Comparison of ENCODE assay signal across 10 cellular contexts in the genomic region with DNA sequence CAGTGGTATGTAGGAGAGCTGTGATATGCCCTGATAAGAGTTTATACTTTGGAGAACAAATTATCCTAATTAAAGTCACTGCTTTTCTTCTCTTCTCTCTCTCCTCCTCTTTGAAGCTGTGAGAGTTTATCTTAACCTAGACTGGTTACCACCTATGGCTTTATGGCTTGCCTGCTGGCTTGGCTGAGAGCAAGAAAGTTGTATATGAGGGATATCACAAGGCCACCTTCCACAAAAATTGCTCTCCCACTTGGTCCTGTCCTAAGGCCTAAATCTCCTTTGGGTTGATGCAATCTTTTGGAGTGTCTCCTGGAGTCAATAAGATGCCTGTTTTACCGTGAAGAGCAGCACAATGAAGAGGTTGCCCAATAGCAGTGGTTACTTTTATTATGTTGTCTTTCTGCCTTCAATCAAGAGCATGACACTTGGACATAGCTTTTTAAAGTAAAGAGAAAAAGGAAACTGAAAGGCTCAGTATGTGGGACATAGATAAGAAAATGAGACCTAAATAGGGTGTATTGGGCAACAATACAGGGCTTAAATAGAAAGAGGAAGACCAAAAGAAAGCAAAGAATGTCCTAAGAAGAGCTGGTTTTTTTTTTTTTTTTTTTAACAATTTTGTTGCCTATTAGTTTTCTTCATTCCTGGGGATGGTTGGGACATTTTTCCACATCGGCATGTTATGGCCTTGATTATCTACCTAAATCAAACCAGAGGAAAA. TPM values are rescaled to one million over a fixed set of nuclear protein-coding genes. Genes with fewer than 3 reads are reported as not detected.
DNase-seq lines count a peak whose midpoint lies in the region; ATAC-seq and TF ChIP-seq lines count a peak whose summit lies in the region.
"Had no signal": no experiment of that assay in that cellular context is flagged by ENCODE, and none has a peak within 500 bp of the region (broad histone marks: within the 10 kb centered on the region; RNA-seq: fewer than 3 reads in every experiment).

No MANE protein-coding gene starts in this region.

- peaks cover 32% of the 10 kb centered on the region for H3K4me1 Mint-ChIP-seq in endodermal cell
- H3K4me1 Mint-ChIP-seq in CD8-positive, alpha-beta T cell (ENCODE audit: low read depth) = no peaks in the 10 kb centered on the region

- H3K36me3 ChIP-seq in endodermal cell (ENCODE audit: control insufficient read depth, insufficient read depth, low read length) (no peaks in the 10 kb centered on the region), smooth muscle cell (ENCODE audit: low read depth) (no peaks in the 10 kb centered on the region)
- no peaks in the 10 kb centered on the region for H3K36me3 ChIP-seq in CD8-positive, alpha-beta T cell (ENCODE audit: insufficient read depth, low read length)

- H3K4me2 ChIP-seq in smooth muscle cell = peak overlapping the region; percentile 94

- H3K4me1 ChIP-seq in endodermal cell (ENCODE audit: control insufficient read depth, insufficient read depth, low read length) (peaks cover 4% of the 10 kb centered on the region), smooth muscle cell (ENCODE audit: low read depth) (peaks cover 40% of the 10 kb centered on the region)
- H3K4me1 ChIP-seq in CD8-positive, alpha-beta T cell (ENCODE audit: insufficient read depth, low read length) = no peaks in the 10 kb centered on the region
- H3K4me1 ChIP-seq: psoas muscle had no signal

- H3K27ac ChIP-seq in endodermal cell (ENCODE audit: low read depth, low read length) (peak overlapping the region; percentile 56), smooth muscle cell (ENCODE audit: low read depth) (peak overlapping the region; percentile 80)
- no peak overlapping the region for H3K27ac ChIP-seq in CD8-positive, alpha-beta T cell (ENCODE audit: low read depth, low read length)
- H3K27ac ChIP-seq: psoas muscle had no signal

- H2AFZ ChIP-seq in smooth muscle cell (ENCODE audit: low read depth) = no peak overlapping the region

- CTCF ChIA-PET in CD8-positive, alpha-beta T cell (lab: Charles Lee) = no interaction called here

- no peak for TF ChIP-seq CTCF in endodermal cell (conservative IDR thresholded peaks at IDR 0.05)
- TF ChIP-seq CTCF in smooth muscle cell (IDR thresholded peaks at IDR 0.05; ENCODE audit: borderline replicate concordance, insufficient read depth, poor library complexity, severe bottlenecking) = no peak
- no peak for TF ChIP-seq CTCF in CD8-positive, alpha-beta T cell (IDR thresholded peaks at IDR 0.05)

- H3K27me3 ChIP-seq in endodermal cell (ENCODE audit: control insufficient read depth, insufficient read depth, low read length, poor library complexity, severe bottlenecking) (no peaks in the 10 kb centered on the region), smooth muscle cell (ENCODE audit: low read depth) (no peaks in the 10 kb centered on the region)
- H3K27me3 ChIP-seq in CD8-positive, alpha-beta T cell (ENCODE audit: insufficient read depth, low read length) = no peaks in the 10 kb centered on the region

- no peaks in the 10 kb centered on the region for H4K20me1 ChIP-seq in smooth muscle cell (ENCODE audit: low read depth)

- H3K4me3 Mint-ChIP-seq in endodermal cell = no peak overlapping the region
- H3K4me3 Mint-ChIP-seq in CD8-positive, alpha-beta T cell = no peak overlapping the region

- intact Hi-C loops in CD8-positive, alpha-beta T cell (cut with DNase I, micrococcal nuclease) = no loop called here

- peaks cover 95% of the 10 kb centered on the region for H3K79me2 ChIP-seq in smooth muscle cell (ENCODE audit: low read depth)

- peak; percentile 93 for ATAC-seq in GM19351 (IDR thresholded peaks at IDR 0.05; ENCODE audit: unreplicated experiment)
- ATAC-seq in HG03439 (IDR thresholded peaks at IDR 0.05; ENCODE audit: unreplicated experiment) = peak; percentile 82
- ATAC-seq in CD8-positive, alpha-beta T cell = no peak

- no peaks in the 10 kb centered on the region for H3K9me3 Mint-ChIP-seq in endodermal cell
- no peaks in the 10 kb centered on the region for H3K9me3 Mint-ChIP-seq in CD8-positive, alpha-beta T cell

- peaks cover 15% of the 10 kb centered on the region for H3K27me3 Mint-ChIP-seq in endodermal cell (ENCODE audit: insufficient read depth)
- H3K27me3 Mint-ChIP-seq in CD8-positive, alpha-beta T cell (ENCODE audit: low read depth) = peaks cover 2% of the 10 kb centered on the region

- H3K9ac ChIP-seq in endodermal cell (ENCODE audit: extremely low read depth, low read length, poor library complexity, severe bottlenecking) (no peak overlapping the region), smooth muscle cell (ENCODE audit: low read depth) (peak overlapping the region; percentile 27)

- H3K27ac Mint-ChIP-seq in endodermal cell = no peak overlapping the region
- H3K27ac Mint-ChIP-seq in CD8-positive, alpha-beta T cell = no peak overlapping the region

- POLR2A ChIA-PET in CD8-positive, alpha-beta T cell (lab: Charles Lee) = no interaction called here

- peaks cover 33% of the 10 kb centered on the region for H3F3A ChIP-seq in smooth muscle cell (ENCODE audit: low read depth)

- DNase-seq in endodermal cell (no peak), smooth muscle cell (lab: John Stamatoyannopoulos, UW; ENCODE audit: unreplicated experiment) (no peak), COR-L47 (lab: John Stamatoyannopoulos, UW) (no peak), NCI-H446 (lab: John Stamatoyannopoulos, UW) (no peak), DMS79 (lab: John Stamatoyannopoulos, UW) (no peak)
- DNase-seq in CD8-positive, alpha-beta T cell = no peak
- DNase-seq: central memory CD4-positive, alpha-beta T cell; psoas muscle had no signal

- peak overlapping the region; percentile 33 for H3K4me3 ChIP-seq in endodermal cell (ENCODE audit: low read length)
- H3K4me3 ChIP-seq in smooth muscle cell = peak overlapping the region; percentile 7
- H3K4me3 ChIP-seq in CD8-positive, alpha-beta T cell (ENCODE audit: low read depth, low read length) = no peak overlapping the region
- H3K4me3 ChIP-seq: psoas muscle had no signal

- H3K36me3 Mint-ChIP-seq in endodermal cell (ENCODE audit: low read depth) = no peaks in the 10 kb centered on the region
- no peaks in the 10 kb centered on the region for H3K36me3 Mint-ChIP-seq in CD8-positive, alpha-beta T cell

- H3K9me3 ChIP-seq in endodermal cell (ENCODE audit: control insufficient read depth, low read length) = no peaks in the 10 kb centered on the region
- H3K9me3 ChIP-seq in smooth muscle cell (replicated peaks; ENCODE audit: low read depth) = no peaks in the 10 kb centered on the region
- no peaks in the 10 kb centered on the region for H3K9me3 ChIP-seq in CD8-positive, alpha-beta T cell (ENCODE audit: low read length)
- H3K9me3 ChIP-seq: psoas muscle had no signal

- 76% methylated on average over 2 of the region's 2 CpGs; no CpG with 5 or more reads in 1 of the 2 experiments for WGBS in endodermal cell (ENCODE audit: insufficient coverage in 1 of 2, insufficient read length in 1 of 2), 2 experiments
- 34% methylated on average over 2 of the region's 2 CpGs for WGBS in smooth muscle cell (ENCODE audit: low lambda C conversion rate)

RNA-seq across cellular contexts. Expression of a gene that starts 9.2 kb away (rescaled TPM):
- total RNA-seq in endodermal cell = 1 to 10 TPM in 1 of 2 donors, under 1 TPM in 1; 0.58 to 1.1 TPM
- polyA plus RNA-seq in endodermal cell (2013, experiment 1 of 2) = 5.1 TPM
- 4.9 TPM for polyA plus RNA-seq in endodermal cell (2013, experiment 2 of 2)
- 269 and 295 TPM in 2 replicates for total RNA-seq in smooth muscle cell
- 138 and 172 TPM in 2 replicates for polyA plus RNA-seq in smooth muscle cell
- not detected for total RNA-seq in CD8-positive, alpha-beta T cell

Comparison
In these comparisons a context has a peak if more than half of its experiments do, and no peak if none do; other contexts are left out.
1. RNA of a gene that starts 9.2 kb away (total RNA-seq): 269 to 295 TPM in smooth muscle cell; 0.58 to 1.1 TPM in endodermal cell and not detected in CD8-positive, alpha-beta T cell; every median in the first group is over 100 times any median in the second.